In genomic region chr10:1266033-1266802, GRCh38 we compare ENCODE assay signal across 20 cellular contexts.
"Had no signal": no experiment of that assay in that cellular context is flagged by ENCODE, and none has a peak within 500 bp of the region (broad histone marks: within the 10 kb centered on the region; RNA-seq: fewer than 3 reads in every experiment).

No MANE protein-coding gene starts in this region.

- H3K27ac Mint-ChIP-seq: effector memory CD8-positive, alpha-beta T cell; natural killer cell treated with Interleukin-12 subunit alpha and Interleukin-12 subunit beta and Interleukin-15 and Interleukin-18, amount 100 ng/mL, for 72 hours; neural progenitor cell; progenitor cell of endocrine pancreas; stimulated activated naive B cell treated with anti-CD40 and anti-IgM and Interleukin-4, amounts not matched to agents 10 μg/mL and 1 μg/mL and 100 μg/mL, for 72 hours; stimulated activated naive CD8-positive, alpha-beta T cell treated with anti-CD3 and anti-CD28 coated beads, Interleukin-15, amount 100 ng/mL, for 72 hours had no signal

- H3K27me3 ChIP-seq: esophagus squamous epithelium, neural progenitor cell, pancreas, right lobe of liver, transverse colon had no signal

- H3K36me3 Mint-ChIP-seq: natural killer cell treated with Interleukin-12 subunit alpha and Interleukin-12 subunit beta and Interleukin-15 and Interleukin-18, amount 100 ng/mL, for 72 hours; neural progenitor cell; stimulated activated naive B cell treated with anti-CD40 and anti-IgM and Interleukin-4, amounts not matched to agents 10 μg/mL and 1 μg/mL and 100 μg/mL, for 72 hours had no signal

- ATAC-seq: effector memory CD8-positive, alpha-beta T cell; left colon; left ventricle myocardium superior; mucosa of descending colon; natural killer cell treated with Interleukin-12 subunit alpha and Interleukin-12 subunit beta and Interleukin-15 and Interleukin-18, amount 100 ng/mL, for 72 hours; pancreas; right lobe of liver; stimulated activated naive B cell treated with anti-CD40 and anti-IgM and Interleukin-4, amounts not matched to agents 10 μg/mL and 1 μg/mL and 100 μg/mL, for 72 hours; stimulated activated naive CD8-positive, alpha-beta T cell treated with anti-CD3 and anti-CD28 coated beads, Interleukin-15, amount 100 ng/mL, for 72 hours had no signal

- H3K4me1 ChIP-seq: esophagus squamous epithelium, pancreas, right lobe of liver, transverse colon had no signal

- H3K9me3 ChIP-seq: esophagus squamous epithelium, mucosa of descending colon, pancreas, right lobe of liver, thoracic aorta, transverse colon had no signal

- H3K4me1 Mint-ChIP-seq: stimulated activated naive CD8-positive, alpha-beta T cell treated with anti-CD3 and anti-CD28 coated beads, Interleukin-15, amount 100 ng/mL, for 72 hours had no signal

- H3K9me3 Mint-ChIP-seq: effector memory CD8-positive, alpha-beta T cell; natural killer cell treated with Interleukin-12 subunit alpha and Interleukin-12 subunit beta and Interleukin-15 and Interleukin-18, amount 100 ng/mL, for 72 hours; stimulated activated naive CD8-positive, alpha-beta T cell treated with anti-CD3 and anti-CD28 coated beads, Interleukin-15, amount 100 ng/mL, for 72 hours had no signal

- H3K4me3 Mint-ChIP-seq: effector memory CD8-positive, alpha-beta T cell; natural killer cell treated with Interleukin-12 subunit alpha and Interleukin-12 subunit beta and Interleukin-15 and Interleukin-18, amount 100 ng/mL, for 72 hours; neural progenitor cell; stimulated activated naive B cell treated with anti-CD40 and anti-IgM and Interleukin-4, amounts not matched to agents 10 μg/mL and 1 μg/mL and 100 μg/mL, for 72 hours; stimulated activated naive CD8-positive, alpha-beta T cell treated with anti-CD3 and anti-CD28 coated beads, Interleukin-15, amount 100 ng/mL, for 72 hours had no signal

- DNase-seq: effector memory CD8-positive, alpha-beta T cell; esophagus squamous epithelium; foreskin fibroblast; head of caudate nucleus; hippocampal formation; left colon; left ventricle myocardium superior; mucosa of descending colon; occipital lobe; pancreas; right lobe of liver; stimulated activated CD4-positive, alpha-beta T cell treated with anti-CD3 and anti-CD28 coated beads, Interleukin-2, amount 100 ng/mL, for 24 hours; stimulated activated CD4-positive, alpha-beta T cell treated with anti-CD3 and anti-CD28 coated beads, Interleukin-4, amount 100 ng/mL, for 4 hours; stimulated activated naive B cell treated with anti-CD40 and anti-IgM and Interleukin-4, amounts not matched to agents 10 μg/mL and 1 μg/mL and 100 μg/mL, for 72 hours; stimulated activated naive CD8-positive, alpha-beta T cell treated with anti-CD3 and anti-CD28 coated beads, Interleukin-15, amount 100 ng/mL, for 72 hours; transverse colon had no signal

- H3K27ac ChIP-seq: esophagus squamous epithelium, neural progenitor cell, pancreas, right lobe of liver, thoracic aorta, transverse colon had no signal

- H3K27me3 Mint-ChIP-seq: effector memory CD8-positive, alpha-beta T cell had no signal
